In genomic region chr9:37902804-37903580, GRCh38 we compare ENCODE assay signal across 8 cellular contexts. TPM values are rescaled to one million over a fixed set of nuclear protein-coding genes. Genes with fewer than 3 reads are reported as not detected.
DNase-seq lines count a peak whose midpoint lies in the region; ATAC-seq, FAIRE-seq and TF ChIP-seq lines count a peak whose summit lies in the region.

No MANE protein-coding gene starts in this region.

- H3K27ac ChIP-seq in DND-41 (ENCODE audit: low read length) (peak overlapping the region; percentile 77), GM12878 (ENCODE audit: control insufficient read depth, insufficient read depth) (peak overlapping the region; percentile 76), left lung (peak overlapping the region; percentile 77 to 97), tibial artery (peak overlapping the region; percentile 78 to 80)

- H3K9me3 ChIP-seq in DND-41 (ENCODE audit: insufficient read depth, low read length, severe bottlenecking), result no peaks in the 10 kb centered on the region
- no peaks in the 10 kb centered on the region for H3K9me3 ChIP-seq in GM12878 (replicated peaks; ENCODE audit: control insufficient read depth, insufficient read depth, low read length)
- no peaks in the 10 kb centered on the region for H3K9me3 ChIP-seq in left lung
- no peaks in the 10 kb centered on the region for H3K9me3 ChIP-seq in tibial artery

- CTCF ChIA-PET in GM12878 (lab: Yijun Ruan, JAX), result interaction anchor here (0.6 to 2.6 kb wide), 29 partner anchors 9 to 498 kb away, joined by 3 to 15 read pairs (median 4); partner anchors contain the start of genes EXOSC3 and POLR1E

- no peak for DNase-seq in DND-41
- DNase-seq in M059J (ENCODE audit: low read depth), result peak; percentile 54
- DNase-seq in GM12878 (ENCODE audit: low read depth, low spot score), result no peak
- DNase-seq in left lung, result no peak
- DNase-seq in tibial artery, result peak in 1 of 2 donors; percentile 20
- no peak for DNase-seq in NCI-H446 (lab: John Stamatoyannopoulos, UW)
- no peak for DNase-seq in NCI-H2081 treated with DMSO at 0.1 percent for 48 hours (lab: John Stamatoyannopoulos, UW)

- SMC1A ChIA-PET in GM12878 (lab: Charles Lee; ENCODE audit: uncharacterized antibody, unreplicated experiment), result interaction anchor here (0.6 to 4.6 kb wide), 28 partner anchors 10 to 426 kb away, joined by 3 to 24 read pairs (median 3); partner anchors contain the start of genes EXOSC3 and TRMT10B

- no TSS peak for BruUV-seq in GM12878 (replicated peaks; lab: Mats Ljungman, UMichigan)

- H3K4me3 ChIP-seq in DND-41 (ENCODE audit: low read depth in 1 of 2, low read length in 2 of 2) (peak overlapping the region; percentile 62 to 63), GM12878 (peak overlapping the region; percentile 86), left lung (peak overlapping the region; percentile 75 to 99), tibial artery (peak overlapping the region; percentile 72 to 83)

- TF ChIP-seq EP300 in GM12878 (IDR thresholded peaks at IDR 0.05; ENCODE audit: borderline replicate concordance in 1 of 2, control insufficient read depth in 1 of 2, low read depth in 2 of 2, low read length in 2 of 2), result no peak

- RAD21 ChIA-PET in GM12878 (lab: Charles Lee; ENCODE audit: unreplicated experiment), result interaction anchor here (0.5 to 2.3 kb wide), 21 partner anchors 9 to 907 kb away, joined by 3 to 11 read pairs (median 4); partner anchors contain the start of gene EXOSC3

- POLR2A ChIA-PET in GM12878 (lab: Charles Lee), result interaction anchor here (0.6 to 1.6 kb wide), 6 partner anchors 90 to 195 kb away, joined by 3 to 6 read pairs (median 4); partner anchors contain the start of gene EXOSC3

- H2AFZ ChIP-seq in DND-41 (ENCODE audit: low read depth, low read length) (peak overlapping the region; percentile 87), GM12878 (ENCODE audit: control insufficient read depth, low read depth, low read length) (peak overlapping the region; percentile 73)

- in situ Hi-C loops in GM12878 (cut with MboI), result loop anchor here (25.0 kb wide), 1 partner anchor 784 kb away; no protein-coding TSS in a partner anchor

- H3K79me2 ChIP-seq in DND-41 (ENCODE audit: insufficient read depth, low read length) (peaks cover 46% of the 10 kb centered on the region), GM12878 (ENCODE audit: control insufficient read depth, insufficient read depth, low read length) (peaks cover 25% of the 10 kb centered on the region)

- H3K36me3 ChIP-seq in DND-41 (ENCODE audit: insufficient read depth, low read length) (peaks cover 16% of the 10 kb centered on the region), GM12878 (ENCODE audit: control insufficient read depth in 2 of 2, insufficient read depth in 2 of 2, low read length in 1 of 2) (no peaks in the 10 kb centered on the region; a peak in 3 of 4 replicates), left lung (peaks cover 0 to 16% of the 10 kb centered on the region in 2 donors), tibial artery (peaks cover 14 to 16% (median 16%) of the 10 kb centered on the region in 3 donors)

- TF ChIP-seq CTCF in DND-41 (IDR thresholded peaks at IDR 0.05; ENCODE audit: borderline replicate concordance, extremely low read depth, low read length, poor library complexity, severe bottlenecking) (no peak), GM12878 (IDR thresholded peaks at IDR 0.05 in 2 of 3, conservative IDR thresholded peaks at IDR 0.05 in 1 of 3; ENCODE audit: control insufficient read depth in 2 of 3, extremely low read depth in 1 of 3, insufficient read depth in 1 of 3, low read depth in 3 of 3, low read length in 3 of 3) (no peak), left lung (IDR thresholded peaks at IDR 0.05) (no peak), tibial artery (IDR thresholded peaks at IDR 0.05) (no peak)

- ATAC-seq in DND-41 (ENCODE audit: insufficient read depth, low read depth) (peak; percentile 22), GM21423 (IDR thresholded peaks at IDR 0.05; ENCODE audit: unreplicated experiment) (peak; percentile 5), GM12878 (peak; percentile 37), left lung (peak; percentile 6)

- H3K4me2 ChIP-seq in DND-41 (ENCODE audit: insufficient read depth, low read length) (peak overlapping the region; percentile 83), GM12878 (ENCODE audit: control insufficient read depth, insufficient read depth) (peak overlapping the region; percentile 93)

- H3K27me3 ChIP-seq in DND-41 (ENCODE audit: insufficient read depth, low read length, poor library complexity), result no peaks in the 10 kb centered on the region
- no peaks in the 10 kb centered on the region for H3K27me3 ChIP-seq in GM12878 (replicated peaks in 1 of 2; ENCODE audit: control insufficient read depth in 2 of 2, insufficient read depth in 2 of 2, low read length in 1 of 2)
- H3K27me3 ChIP-seq in left lung, result no peaks in the 10 kb centered on the region
- H3K27me3 ChIP-seq in tibial artery, result no peaks in the 10 kb centered on the region

- no peak for TF ChIP-seq RAD21 in GM12878 (IDR thresholded peaks at IDR 0.05; ENCODE audit: insufficient read depth, low read depth, low read length)

- WGBS in GM12878 (ENCODE audit: insufficient coverage, insufficient replicate concordance, low lambda C conversion rate, missing lambda C conversion rate), result under 1% methylated on average over 14 of the region's 14 CpGs

- FAIRE-seq in GM12878 (lab: Jason Lieb, UNC), result peak; percentile 84

- H4K20me1 ChIP-seq in DND-41 (ENCODE audit: insufficient read depth, low read length) (no peaks in the 10 kb centered on the region), GM12878 (ENCODE audit: control insufficient read depth, insufficient read depth) (no peaks in the 10 kb centered on the region)

- H3K4me1 ChIP-seq in DND-41 (ENCODE audit: insufficient read depth, low read length) (peaks cover 31% of the 10 kb centered on the region), GM12878 (ENCODE audit: control insufficient read depth, insufficient read depth, low read length) (peaks cover 10% of the 10 kb centered on the region), left lung (peaks cover 15 to 52% of the 10 kb centered on the region in 2 donors), tibial artery (peaks cover 0 to 23% (median 21%) of the 10 kb centered on the region in 4 donors)

- intact Hi-C loops in GM12878 (cut with micrococcal nuclease; ENCODE audit: unreplicated experiment), result loop anchor here (5.0 to 10.0 kb wide), 3 partner anchors 101 to 421 kb away; partner anchors contain the start of genes DCAF10 and TOMM5
- intact Hi-C loops in left lung (cut with DNase I), result no loop called here
- intact Hi-C loops in tibial artery (cut with DNase I; ENCODE audit: low total_unique reads), result loop anchor here (5.0 to 10.0 kb wide), 3 partner anchors 158 to 519 kb away; partner anchors contain the start of gene IGFBPL1

- peak overlapping the region; percentile 69 for H3K9ac ChIP-seq in DND-41 (ENCODE audit: low read depth, low read length)
- peak overlapping the region; percentile 80 for H3K9ac ChIP-seq in GM12878 (ENCODE audit: control insufficient read depth, insufficient read depth, low read length)

- no peak for TF ChIP-seq POLR2A in GM12878 (IDR thresholded peaks at IDR 0.05; ENCODE audit: low read depth, low read length)

TF ChIP-seq in GM12878, 131 proteins besides CTCF, POLR2A, EP300 and RAD21 (continues in another document):
- no peak for TF ChIP-seq ZNF687 (IDR thresholded peaks at IDR 0.05)
- no peak for TF ChIP-seq ATF7 (IDR thresholded peaks at IDR 0.05; ENCODE audit: low read depth)

RNA-seq across cellular contexts. Expression of gene SLC25A51, which starts 0.9 kb away (rescaled TPM):
- total RNA-seq in M059J (2014; rRNA removed; shearing (Covaris generic)), result 40.4 and 44.2 TPM in 2 replicates
- total RNA-seq in GM12878 (2013; cell fraction: nucleolus; rRNA removed), result 44.6 and 50.8 TPM in 2 replicates
- total RNA-seq in GM12878 (2014; rRNA removed) (29.2 and 29.3 TPM in 2 replicates), GM12878 (2014; rRNA removed; fragmentation: Illumina TruSeq; extraction: Trizol) (27.5 and 27.7 TPM in 2 replicates), GM12878 (2021) (23.9 and 24.2 TPM in 2 replicates), left lung (10 to 100 TPM; 30.8 to 39.9 TPM)
- polyA plus RNA-seq in GM12878 (2011; ENCODE audit: low read depth), result 10.3 TPM
- polyA plus RNA-seq in GM12878 (2011; rRNA removed) (25.3 and 25.5 TPM in 2 replicates), GM12878 (2014; fragmentation: Illumina TruSeq; extraction: Trizol) (11.7 and 13.8 TPM in 2 replicates), GM12878 (2014; fragmentation: Nextera tagmentation; extraction: Ambion mirVana) (1 to 10 TPM; 3.8 to 6.1 TPM), GM12878 (2014; rRNA removed) (11.2 and 12.7 TPM in 2 replicates), GM12878 (2016; fragmentation: Nextera tagmentation; extraction: Ambion mirVana) (10 to 100 TPM; 10.8 to 11.2 TPM)
- polyA plus RNA-seq in GM12878 (2011; cell fraction: cytosol; rRNA removed), result 19.1 and 20.3 TPM in 2 replicates
- 13.1 and 14.7 TPM in 2 replicates for polyA plus RNA-seq in GM12878 (2011; cell fraction: nucleus; rRNA removed)
- polyA plus RNA-seq in GM12878 (2012), result 7.9 and 9.2 TPM in 2 replicates
- polyA minus RNA-seq in GM12878 (2011; rRNA and poly(A)+ RNA removed), result 69.3 and 75.2 TPM in 2 replicates
- polyA minus RNA-seq in GM12878 (2011; cell fraction: cytosol; rRNA and poly(A)+ RNA removed), result 17.4 and 20.7 TPM in 2 replicates
- polyA minus RNA-seq in GM12878 (2011; cell fraction: nucleus; rRNA and poly(A)+ RNA removed), result 14.7 and 25.9 TPM in 2 replicates

Comparison
In these comparisons a context has a peak if more than half of its experiments do, and no peak if none do; other contexts are left out.
1. intact Hi-C loops: an anchor here in GM12878 (5.0 to 10.0 kb wide) and tibial artery (5.0 to 10.0 kb wide); none called in left lung.